6 cellular contexts compared by ENCODE assay signal in genomic region chr7:1970285-1970660, GRCh38.
DNase-seq lines count a peak whose midpoint lies in the region; ATAC-seq and TF ChIP-seq lines count a peak whose summit lies in the region.
"Not testable (repeated sequence)": the region's sequence is repeated elsewhere in the genome, so short reads cannot be mapped to it uniquely, and the experiment has no call there.

No MANE protein-coding gene starts in this region.

- DNase-seq in CD4-positive, alpha-beta T cell; naive B cell: not testable (repeated sequence)
- peak; percentile 6 for DNase-seq in activated effector memory CD4-positive, alpha-beta T cell treated with anti-CD3 and anti-CD28 coated beads, Interleukin-2, amount 50 U/mL, for 16 hours
- DNase-seq in left ventricle myocardium superior, result peak; percentile 7
- DNase-seq in left lung, result peak; percentile 10 to 21

- intact Hi-C loops in CD4-positive, alpha-beta T cell (cut with DNase I, micrococcal nuclease); left ventricle myocardium superior (cut with micrococcal nuclease); left lung (cut with DNase I): not testable (repeated sequence)

- not testable (repeated sequence) for H3K27me3 Mint-ChIP-seq in CD4-positive, alpha-beta T cell; naive B cell; stimulated activated memory B cell treated with anti-CD40 and anti-IgM and Interleukin-4, amounts not matched to agents 10 μg/mL and 1 μg/mL and 100 μg/mL, for 72 hours

- H3K27ac ChIP-seq in CD4-positive, alpha-beta T cell (ENCODE audit: low read depth, low read length); left lung: not testable (repeated sequence)

- H3K4me3 Mint-ChIP-seq in CD4-positive, alpha-beta T cell; stimulated activated memory B cell treated with anti-CD40 and anti-IgM and Interleukin-4, amounts not matched to agents 10 μg/mL and 1 μg/mL and 100 μg/mL, for 72 hours: not testable (repeated sequence)
- peak overlapping the region in 1 of 8 donors; percentile 41 for H3K4me3 Mint-ChIP-seq in naive B cell

- H3K36me3 Mint-ChIP-seq in CD4-positive, alpha-beta T cell (ENCODE audit: low read depth), result peaks cover 15% of the 10 kb centered on the region
- peaks cover 0 to 20% of the 10 kb centered on the region in 2 donors for H3K36me3 Mint-ChIP-seq in naive B cell
- peaks cover 59% of the 10 kb centered on the region for H3K36me3 Mint-ChIP-seq in stimulated activated memory B cell treated with anti-CD40 and anti-IgM and Interleukin-4, amounts not matched to agents 10 μg/mL and 1 μg/mL and 100 μg/mL, for 72 hours

- H3K27ac Mint-ChIP-seq in CD4-positive, alpha-beta T cell, result peak overlapping the region; percentile 67
- H3K27ac Mint-ChIP-seq in naive B cell, result peak overlapping the region in 4 of 6 donors; percentile 59 to 92 (median 74)
- peak overlapping the region; percentile 40 for H3K27ac Mint-ChIP-seq in stimulated activated memory B cell treated with anti-CD40 and anti-IgM and Interleukin-4, amounts not matched to agents 10 μg/mL and 1 μg/mL and 100 μg/mL, for 72 hours

- POLR2A ChIA-PET in CD4-positive, alpha-beta T cell (lab: Charles Lee), result interaction anchor here (1.5 kb wide), 2 partner anchors 30 to 44 kb away, joined by 9 to 10 read pairs; no protein-coding TSS in a partner anchor

- not testable (repeated sequence) for TF ChIP-seq CTCF in CD4-positive, alpha-beta T cell (IDR thresholded peaks at IDR 0.05); left lung (IDR thresholded peaks at IDR 0.05)

- ATAC-seq in CD4-positive, alpha-beta T cell (ENCODE audit: poor library complexity); left ventricle myocardium superior; left lung; naive B cell (ENCODE audit: low read depth in 2 of 2); stimulated activated memory B cell treated with anti-CD40 and anti-IgM and Interleukin-4, amounts not matched to agents 10 μg/mL and 1 μg/mL and 100 μg/mL, for 72 hours: not testable (repeated sequence)

- H3K4me1 Mint-ChIP-seq in CD4-positive, alpha-beta T cell (ENCODE audit: low read depth), result peaks cover 18% of the 10 kb centered on the region
- peaks cover 28 to 45% (median 45%) of the 10 kb centered on the region in 3 donors for H3K4me1 Mint-ChIP-seq in naive B cell
- H3K4me1 Mint-ChIP-seq in stimulated activated memory B cell treated with anti-CD40 and anti-IgM and Interleukin-4, amounts not matched to agents 10 μg/mL and 1 μg/mL and 100 μg/mL, for 72 hours, result peaks cover 27% of the 10 kb centered on the region

- H3K9me3 ChIP-seq in CD4-positive, alpha-beta T cell (ENCODE audit: control insufficient read depth, low read length); left lung: not testable (repeated sequence)

- H3K36me3 ChIP-seq in left lung, result peaks cover 0 to 16% of the 10 kb centered on the region in 2 donors

- H3K4me1 ChIP-seq in left lung, result not testable (repeated sequence)

- H3K27me3 ChIP-seq in CD4-positive, alpha-beta T cell (ENCODE audit: control insufficient read depth, insufficient read depth, low read length); left lung: not testable (repeated sequence)

- CTCF ChIA-PET in CD4-positive, alpha-beta T cell (lab: Charles Lee), result interaction anchor here (1.3 kb wide), 1 partner anchor 45 kb away, joined by 3 read pairs; no protein-coding TSS in a partner anchor

- H3K9me3 Mint-ChIP-seq in CD4-positive, alpha-beta T cell; naive B cell; stimulated activated memory B cell treated with anti-CD40 and anti-IgM and Interleukin-4, amounts not matched to agents 10 μg/mL and 1 μg/mL and 100 μg/mL, for 72 hours: not testable (repeated sequence)

- H3K4me3 ChIP-seq in left lung, result not testable (repeated sequence)
